Comparison of ENCODE assay signal across 9 cellular contexts in the genomic region with DNA sequence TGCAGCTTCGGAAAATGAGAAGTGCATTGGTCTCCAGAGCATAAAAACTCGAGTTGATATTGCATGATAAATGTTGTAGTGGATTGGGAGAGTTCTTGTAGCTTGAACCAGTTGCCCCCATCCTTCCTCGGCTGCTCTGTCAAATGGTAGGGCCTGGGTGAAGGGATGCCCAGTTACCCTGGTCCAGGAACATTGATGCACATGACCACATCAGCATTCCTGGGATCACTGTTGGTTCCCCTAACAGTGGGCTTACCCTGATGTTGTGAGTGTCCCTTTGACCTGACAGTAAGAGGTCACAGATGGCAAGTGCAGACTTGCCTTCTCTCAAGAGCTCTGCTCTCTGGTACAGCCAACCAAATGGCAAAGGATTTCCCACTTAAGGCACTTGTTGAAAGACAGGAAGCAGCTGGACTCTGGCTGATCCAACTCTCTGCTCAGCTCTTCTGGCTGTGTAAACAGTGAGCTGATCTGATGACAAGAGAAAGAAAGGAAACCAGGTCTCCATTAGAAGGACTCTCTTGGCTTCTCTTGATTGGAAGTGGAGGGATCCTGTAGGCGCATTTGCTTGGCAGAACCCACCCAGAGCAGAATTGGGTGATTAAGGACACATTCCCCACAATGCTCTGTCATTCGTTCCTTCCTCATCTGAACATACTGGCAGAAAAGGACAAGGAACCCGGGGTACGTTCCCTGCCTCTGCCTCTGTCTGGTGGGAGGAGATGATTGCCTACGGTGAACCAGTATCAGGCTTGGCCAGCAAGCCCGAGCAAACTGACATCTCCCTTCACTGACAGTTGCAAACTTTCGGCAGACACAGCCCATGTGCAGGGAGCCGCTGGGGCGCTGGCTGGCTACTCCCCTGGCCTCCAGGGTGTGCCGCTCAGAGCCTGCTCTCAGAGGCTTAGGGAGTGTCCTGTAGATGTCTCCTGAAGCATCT. TPM values are rescaled to one million over a fixed set of nuclear protein-coding genes. Genes with fewer than 3 reads are reported as not detected.
DNase-seq lines count a peak whose midpoint lies in the region; ATAC-seq, FAIRE-seq and TF ChIP-seq lines count a peak whose summit lies in the region.
"Had no signal": no experiment of that assay in that cellular context is flagged by ENCODE, and none has a peak within 500 bp of the region (broad histone marks: within the 10 kb centered on the region; RNA-seq: fewer than 3 reads in every experiment).

No MANE protein-coding gene starts in this region.

- H3K9me3 Mint-ChIP-seq in WTC11, result 0 out of 2 replicates have a peak, but pooled peaks cover 3% of the 10 kb centered on the region

- in situ Hi-C loops in HepG2 (cut with HindIII; ENCODE audit: extremely low pct_ligation_motif_present, low pct_unique_long_range_greater_than_20kb), result no loop called here

- peak overlapping the region; percentile 30; the same call in 1 of the 2 replicates for H3K27ac Mint-ChIP-seq in WTC11

- TF ChIP-seq RAD21 in A549 (conservative IDR thresholded peaks at IDR 0.05 in 1 of 2, IDR thresholded peaks at IDR 0.05 in 1 of 2), result no peak
- no peak for TF ChIP-seq RAD21 in HepG2 (CRISPR knock-in tag; IDR thresholded peaks at IDR 0.05)

- H3K9me3 ChIP-seq in A549, result no peaks in the 10 kb centered on the region
- no peaks in the 10 kb centered on the region for H3K9me3 ChIP-seq in HepG2 (ENCODE audit: low read length)

- peaks cover 45% of the 10 kb centered on the region for H3K4me1 Mint-ChIP-seq in WTC11

- WGBS in A549 (ENCODE audit: missing lambda C conversion rate), result 77% methylated on average over 9 of the region's 13 CpGs
- WGBS in HepG2 (ENCODE audit: low lambda C conversion rate), result 58% methylated on average over 10 of the region's 13 CpGs

- peak; percentile 44 to 46; a peak in 3 of 6 replicates for ATAC-seq in A549
- peak; percentile 78 for ATAC-seq in WTC11
- peak; percentile 84 for ATAC-seq in HepG2
- no peak for ATAC-seq in HG03378 (IDR thresholded peaks at IDR 0.05; ENCODE audit: unreplicated experiment)
- no peak for ATAC-seq in GM19452 (IDR thresholded peaks at IDR 0.05; ENCODE audit: unreplicated experiment)

- no peak for TF ChIP-seq CTCF in A549 (IDR thresholded peaks at IDR 0.05)
- TF ChIP-seq CTCF in WTC11 (IDR thresholded peaks at IDR 0.05), result no peak
- TF ChIP-seq CTCF in HepG2 (CRISPR knock-in tag; IDR thresholded peaks at IDR 0.05), result 0 out of 2 replicates have a peak, but pooled peaks have one; percentile 8

- CTCF ChIA-PET in A549 (lab: Yijun Ruan, JAX), result interaction anchor here (1.1 to 2.6 kb wide), 3 partner anchors 24 to 89 kb away, joined by 3 to 12 read pairs (median 8); a partner anchor contains a TSS
- CTCF ChIA-PET in WTC11 (lab: Charles Lee), result interaction anchor here (0.7 to 5.0 kb wide), 4 partner anchors 22 to 89 kb away, joined by 3 to 31 read pairs (median 4); a partner anchor contains a TSS
- CTCF ChIA-PET in HepG2 (lab: Yijun Ruan, JAX; ENCODE audit: low intra/inter-chr PET ratio, low total read pairs), result no interaction called here

- peaks cover 6 to 11% of the 10 kb centered on the region in 2 experiments; a peak in 4 of 5 replicates for H3K36me3 ChIP-seq in HepG2 (replicated peaks in 1 of 2; ENCODE audit: control insufficient read depth in 1 of 2, insufficient read depth in 2 of 2, low read length in 2 of 2)

- intact Hi-C loops in HepG2 (cut with micrococcal nuclease; ENCODE audit: unreplicated experiment), result no loop called here

- no peak overlapping the region for H3K9ac ChIP-seq in HepG2 (ENCODE audit: insufficient read depth, low read depth, low read length)

- no peak for TF ChIP-seq POLR2A in A549 (IDR thresholded peaks at IDR 0.05; ENCODE audit: low read length)
- TF ChIP-seq POLR2A in HepG2 (IDR thresholded peaks at IDR 0.05; ENCODE audit: insufficient read depth in 1 of 2, low read depth in 2 of 2, low read length in 2 of 2), result no peak

- peaks cover 10% of the 10 kb centered on the region for H3K36me3 Mint-ChIP-seq in WTC11

- H3K4me3 Mint-ChIP-seq in WTC11, result no peak overlapping the region

- peaks cover 45% of the 10 kb centered on the region for H3K4me1 ChIP-seq in A549
- H3K4me1 ChIP-seq in HepG2 (ENCODE audit: insufficient read depth, low read length), result peaks cover 96% of the 10 kb centered on the region

- FAIRE-seq in A549 (lab: Jason Lieb, UNC) (no peak), HepG2 (lab: Jason Lieb, UNC) (peak; percentile 93)

- H3K4me3 ChIP-seq in A549 (no peak overlapping the region), HepG2 (replicated peaks in 1 of 3; ENCODE audit: insufficient read depth in 1 of 3, low read depth in 2 of 3, low read length in 3 of 3) (peak overlapping the region in 1 of 3 experiments; percentile 48; a peak in 2 of 6 replicates)

- H3K27me3 Mint-ChIP-seq in WTC11 (ENCODE audit: low read depth), result no peaks in the 10 kb centered on the region

- H4K20me1 ChIP-seq in HepG2 (ENCODE audit: insufficient read depth, low read length), result peaks cover 57% of the 10 kb centered on the region

- no TSS peak for BruUV-seq in HepG2 (replicated peaks; lab: Mats Ljungman, UMichigan)

- POLR2A ChIA-PET in A549 (lab: Yijun Ruan, JAX) (no interaction called here), WTC11 (lab: Charles Lee) (no interaction called here), HepG2 (lab: Yijun Ruan, JAX) (interaction anchor here (0.9 to 1.0 kb wide), 2 partner anchors 17 to 105 kb away, joined by 3 read pairs; no protein-coding TSS in a partner anchor)

- DNase-seq in A549 (ENCODE audit: low read depth in 1 of 2, low spot score in 1 of 2), result no peak
- DNase-seq in NCI-H1105 treated with DMSO at 0.1 percent for 48 hours (lab: John Stamatoyannopoulos, UW), result peak; percentile 84
- DNase-seq in WTC11 (ENCODE audit: low spot score), result no peak
- DNase-seq in HepG2 (ENCODE audit: low spot score), result peak; percentile 60
- no peak for DNase-seq in mesenteric fat pad (ENCODE audit: low spot score)
- no peak for DNase-seq in putamen (ENCODE audit: low spot score)

- no peaks in the 10 kb centered on the region for H3K27me3 ChIP-seq in HepG2 (ENCODE audit: control insufficient read depth in 1 of 2, insufficient read depth in 2 of 2, low read length in 2 of 2)

- peaks cover 99% of the 10 kb centered on the region for H3K79me2 ChIP-seq in HepG2 (ENCODE audit: insufficient read depth, low read length)

- H2AFZ ChIP-seq in HepG2 (ENCODE audit: low read length), result no peak overlapping the region

- H3K27ac ChIP-seq in A549 (peak overlapping the region in 1 of 2 experiments; percentile 60; a peak in 3 of 6 replicates), HepG2 (ENCODE audit: extremely low read length, insufficient read depth, low read length) (peak overlapping the region; percentile 59)
- H3K27ac ChIP-seq: C4-2B had no signal

- peak overlapping the region; percentile 22; the same call in 1 of the 3 replicates for H3K4me2 ChIP-seq in A549
- H3K4me2 ChIP-seq in HepG2 (ENCODE audit: low read depth, low read length), result peak overlapping the region; percentile 76

- TF ChIP-seq EP300 in A549 (IDR thresholded peaks at IDR 0.05), result no peak
- TF ChIP-seq EP300 in HepG2 (IDR thresholded peaks at IDR 0.05; ENCODE audit: low read depth in 2 of 2, low read length in 2 of 2), result no peak
- TF ChIP-seq EP300 in HepG2 (CRISPR knock-in tag; IDR thresholded peaks at IDR 0.05; ENCODE audit: borderline replicate concordance), result no peak

TF ChIP-seq in A549, 52 proteins besides CTCF, POLR2A, EP300 and RAD21 (continues in another document):
- TF ChIP-seq FOSB (CRISPR knock-in tag; IDR thresholded peaks at IDR 0.05), result no peak

TF ChIP-seq in WTC11, 78 proteins besides CTCF, POLR2A, EP300 and RAD21 (continues in another document):
- TF ChIP-seq GABPB1 (CRISPR knock-in tag; IDR thresholded peaks at IDR 0.05), result peak; percentile 41; the same call in 1 of the 2 replicates

RNA-seq across cellular contexts. Expression of a gene that starts 29.3 kb away (rescaled TPM):
- polyA plus RNA-seq in A549 (2011; rRNA removed) (0.79 and 0.90 TPM in 2 replicates), A549 (2017; fragmentation: RNase III; extraction: RNeasy Plus Mini Kit Qiagen cat#74134 plus additional on column Dnase treatment) (0.83 to 1.3 TPM (median 1.1 TPM) in 3 replicates), HepG2 (2011; rRNA removed) (9.8 and 12.1 TPM in 2 replicates)
- polyA plus RNA-seq in A549 (2012; cell fraction: cytosol; rRNA removed), result 1.1 and 1.4 TPM in 2 replicates
- 3.0 and 3.8 TPM in 2 replicates for polyA plus RNA-seq in A549 (2012; cell fraction: nucleus; rRNA removed)
- 0.44 and 0.87 TPM in 2 replicates for polyA minus RNA-seq in A549 (2011; rRNA and poly(A)+ RNA removed)
- total RNA-seq in WTC11 (2021) (12.3 to 12.6 TPM (median 12.3 TPM) in 3 replicates), HepG2 (2016; rRNA removed; fragmentation: Illumina TruSeq; extraction: Trizol) (9.1 and 9.3 TPM in 2 replicates), mesenteric fat pad (10.2 TPM)
- total RNA-seq in HepG2 (2016; cell fraction: cytosol; rRNA removed; fragmentation: Illumina TruSeq; extraction: Trizol; ENCODE audit: low read depth), result 0.62 and 0.71 TPM in 2 replicates
- total RNA-seq in HepG2 (2016; cell fraction: insoluble cytoplasmic fraction; rRNA removed; fragmentation: Illumina TruSeq; extraction: Trizol), result 8.4 and 10.2 TPM in 2 replicates
- 1.7 and 2.0 TPM in 2 replicates for total RNA-seq in HepG2 (2016; cell fraction: membrane; rRNA removed; fragmentation: Illumina TruSeq; extraction: Trizol)
- 7.0 and 9.0 TPM in 2 replicates for total RNA-seq in HepG2 (2016; cell fraction: nucleus; rRNA removed; fragmentation: Illumina TruSeq; extraction: Trizol)
- polyA plus RNA-seq in HepG2 (2011; cell fraction: cytosol; rRNA removed), result 7.9 and 13.1 TPM in 2 replicates
- 32.0 and 36.9 TPM in 2 replicates for polyA plus RNA-seq in HepG2 (2011; cell fraction: nucleus; rRNA removed)
- polyA plus RNA-seq in HepG2 (2012), result 5.5 and 7.8 TPM in 2 replicates
- polyA plus RNA-seq in HepG2 (2016; cell fraction: cytosol; fragmentation: Illumina TruSeq; extraction: Trizol; ENCODE audit: low read depth), result 0.62 and 0.71 TPM in 2 replicates
- 7.5 and 8.7 TPM in 2 replicates for polyA plus RNA-seq in HepG2 (2016; cell fraction: insoluble cytoplasmic fraction; fragmentation: Illumina TruSeq; extraction: Trizol; ENCODE audit: low read depth)
- polyA plus RNA-seq in HepG2 (2016; cell fraction: membrane; fragmentation: Illumina TruSeq; extraction: Trizol; ENCODE audit: low read depth), result 1.4 and 1.6 TPM in 2 replicates
- polyA plus RNA-seq in HepG2 (2016; cell fraction: nucleus; fragmentation: Illumina TruSeq; extraction: Trizol; ENCODE audit: insufficient read depth, low read depth), result 12.5 and 13.2 TPM in 2 replicates
- polyA minus RNA-seq in HepG2 (2011; rRNA and poly(A)+ RNA removed; ENCODE audit: low replicate concordance), result 0.56 and 16.0 TPM in 2 replicates
- 5.1 and 5.6 TPM in 2 replicates for polyA minus RNA-seq in HepG2 (2011; cell fraction: cytosol; rRNA and poly(A)+ RNA removed)
- polyA minus RNA-seq in HepG2 (2011; cell fraction: nucleus; rRNA and poly(A)+ RNA removed), result 11.2 and 12.2 TPM in 2 replicates

Comparison
In these comparisons a context has a peak if more than half of its experiments do, and no peak if none do; other contexts are left out.
1. ATAC-seq: peak in A549 (2 of 2), WTC11 (single experiment) and HepG2 (single experiment); none in HG03378 (single experiment) and GM19452 (single experiment).
2. DNase-seq: peak in NCI-H1105 treated with DMSO at 0.1 percent for 48 hours (single experiment) and HepG2 (single experiment); none in A549 (0 of 2), WTC11 (single experiment), mesenteric fat pad (single experiment) and putamen (single experiment).